In the genomic region with DNA sequence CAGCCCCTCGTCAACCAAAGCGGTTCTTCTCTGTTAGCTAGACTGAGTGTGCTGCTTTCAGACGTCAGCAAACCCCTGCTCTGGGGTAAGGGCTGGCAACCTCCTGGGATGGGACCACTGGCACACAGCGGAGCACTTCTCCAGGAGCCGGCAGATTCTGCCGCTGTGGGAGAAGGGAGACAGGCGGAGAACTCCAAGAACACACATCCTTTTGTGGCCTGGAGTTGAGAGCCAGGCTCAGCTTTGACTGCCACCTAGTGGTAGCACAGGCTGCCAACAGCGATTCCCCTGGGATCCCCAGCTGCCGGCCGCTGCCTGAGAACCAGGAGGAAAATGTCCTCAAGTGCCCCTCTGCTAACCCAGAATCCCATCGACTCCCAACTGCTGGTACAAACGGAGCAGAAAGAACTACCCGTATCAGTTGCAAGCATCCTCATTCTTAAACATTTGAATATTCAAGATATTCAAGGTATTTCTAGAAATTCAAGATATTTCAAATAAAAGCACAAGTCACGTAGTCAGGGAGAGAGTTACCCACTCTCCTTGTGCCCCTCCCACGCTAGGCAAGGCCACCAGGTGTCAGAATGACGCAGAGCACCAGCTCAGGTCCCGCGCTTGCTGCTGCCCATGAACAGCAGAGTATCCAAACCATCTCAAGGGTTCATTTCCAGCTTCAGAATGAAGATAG, we compare ENCODE assay signal across 8 cellular contexts. TPM values are rescaled to one million over a fixed set of nuclear protein-coding genes. Genes with fewer than 3 reads are reported as not detected.
DNase-seq lines count a peak whose midpoint lies in the region; ATAC-seq and TF ChIP-seq lines count a peak whose summit lies in the region.

No MANE protein-coding gene starts in this region.

- H3K36me3 ChIP-seq in colonic mucosa (no peaks in the 10 kb centered on the region), liver (ENCODE audit: control insufficient read depth in 4 of 4, insufficient read depth in 3 of 4, low read depth in 1 of 4, low read length in 3 of 4) (peaks cover 0 to 12% (median 6%) of the 10 kb centered on the region in 4 donors)

- no peaks in the 10 kb centered on the region for H3K27me3 ChIP-seq in colonic mucosa
- no peaks in the 10 kb centered on the region for H3K27me3 ChIP-seq in liver (ENCODE audit: control insufficient read depth in 4 of 4, insufficient read depth in 4 of 4, low read length in 3 of 4)

- TF ChIP-seq CTCF in AG09309 (IDR thresholded peaks at IDR 0.05; ENCODE audit: control insufficient read depth, insufficient read depth, low read depth, low read length, missing control alignments), result peak; percentile 97
- peak; percentile 97 for TF ChIP-seq CTCF in colonic mucosa (IDR thresholded peaks at IDR 0.05)
- TF ChIP-seq CTCF in liver (IDR thresholded peaks at IDR 0.05; ENCODE audit: low read depth, low read length, missing input control), result peak; percentile 94

- intact Hi-C loops in colonic mucosa (cut with DNase I), result loop anchor here (5.0 kb wide), 1 partner anchor 568 kb away; no protein-coding TSS in a partner anchor

- H3K4me1 ChIP-seq in colonic mucosa, result no peaks in the 10 kb centered on the region
- H3K4me1 ChIP-seq in liver (ENCODE audit: control insufficient read depth in 4 of 4, insufficient read depth in 4 of 4, low read length in 3 of 4), result peaks cover 3 to 26% (median 18%) of the 10 kb centered on the region in 4 donors

- H3K27ac ChIP-seq in colonic mucosa (no peak overlapping the region), liver (ENCODE audit: low read depth in 1 of 2, low read length in 2 of 2) (no peak overlapping the region)

- ATAC-seq in HG02588 (IDR thresholded peaks at IDR 0.05; ENCODE audit: unreplicated experiment), result no peak

- H3K9ac ChIP-seq in colonic mucosa (ENCODE audit: low read depth in 2 of 2, low read length in 2 of 2) (peak overlapping the region in 1 of 2 donors; percentile 40), liver (ENCODE audit: low read depth in 1 of 2, low read length in 2 of 2) (no peak overlapping the region)

- H3K9me3 ChIP-seq in colonic mucosa, result no peaks in the 10 kb centered on the region
- H3K9me3 ChIP-seq in liver (ENCODE audit: control insufficient read depth in 4 of 4, low read length in 3 of 4), result no peaks in the 10 kb centered on the region

- WGBS in liver, result 39% methylated on average over 18 of the region's 18 CpGs

- TF ChIP-seq RAD21 in liver (IDR thresholded peaks at IDR 0.05), result peak; percentile 91 to 95

- peak; percentile 42 for DNase-seq in AG09309 (ENCODE audit: low read depth)
- DNase-seq in H4 (ENCODE audit: low spot score), result peak; percentile 78
- peak; percentile 82 for DNase-seq in NCI-H510A treated with DMSO at 0.1 percent for 48 hours (lab: John Stamatoyannopoulos, UW)
- DNase-seq in activated CD4-positive, alpha-beta T cell treated with anti-CD3 and anti-CD28 coated beads for 24 hours (ENCODE audit: low read depth in 2 of 2), result peak; percentile 32 to 40
- DNase-seq in colonic mucosa, result peak; percentile 79
- DNase-seq in stimulated activated CD4-positive, alpha-beta T cell treated with anti-CD3 and anti-CD28 coated beads, TNF-alpha, amount 100 ng/mL, for 1 hour (ENCODE audit: low read depth in 3 of 3, low spot score in 1 of 3), result peak in 2 of 3 donors; percentile 13 to 38

- H3K4me3 ChIP-seq in AG09309 (ENCODE audit: control insufficient read depth, low read depth, low read length) (no peak overlapping the region), colonic mucosa (no peak overlapping the region), liver (ENCODE audit: low read depth in 1 of 3, low read length in 3 of 3) (no peak overlapping the region)

TF ChIP-seq in liver, 16 proteins besides CTCF, POLR2A, EP300 and RAD21:
- TF ChIP-seq YY1 (IDR thresholded peaks at IDR 0.05), result no peak
- peak; percentile 38 to 58 for TF ChIP-seq RXRA (IDR thresholded peaks at IDR 0.05)

RNA-seq across cellular contexts. Expression of gene LTO1, which starts 4.9 kb away (rescaled TPM):
- 3.2 and 8.5 TPM in 2 replicates for total RNA-seq in H4 (2014; rRNA removed; shearing (Covaris generic))
- total RNA-seq in colonic mucosa, result 10 to 100 TPM; 11.3 to 20.0 TPM
- total RNA-seq in liver, result 10 to 100 TPM in 1 of 2 donors, 1 to 10 TPM in 1; 8.3 to 12.3 TPM
- 1 to 10 TPM; 4.9 to 6.4 TPM for polyA plus RNA-seq in liver

RNA-seq across cellular contexts. Expression of gene CCND1, which starts 29.3 kb away (rescaled TPM):
- total RNA-seq in H4 (2014; rRNA removed; shearing (Covaris generic)), result 67.5 and 80.4 TPM in 2 replicates
- 10 to 100 TPM; 59.7 to 94.6 TPM for total RNA-seq in colonic mucosa
- total RNA-seq in liver, result 10 to 100 TPM; 35.5 to 71.1 TPM
- 100 to 1,000 TPM in 1 of 2 donors, 10 to 100 TPM in 1; 28.9 to 100 TPM for polyA plus RNA-seq in liver

RNA-seq across cellular contexts. Expression of gene FGF19, which starts 33.5 kb away (rescaled TPM):
- total RNA-seq in H4 (2014; rRNA removed; shearing (Covaris generic)), result 0.17 TPM in 1 of 2 replicates, not detected in the other
- total RNA-seq in colonic mucosa, result under 1 TPM in 1 of 2 donors, not detected in 1; 0.22 TPM
- not detected for total RNA-seq in liver
- under 1 TPM in 1 of 2 donors, not detected in 1; 0.09 TPM for polyA plus RNA-seq in liver

Comparison
In these comparisons a context has a peak if more than half of its experiments do, and no peak if none do; other contexts are left out.
1. DNase-seq: peak in every context shown above with its lines; median percentile 82 in NCI-H510A treated with DMSO at 0.1 percent for 48 hours; 79 in colonic mucosa; 78 in H4; 42 in AG09309; 36 in activated CD4-positive, alpha-beta T cell treated with anti-CD3 and anti-CD28 coated beads for 24 hours; 26 in stimulated activated CD4-positive, alpha-beta T cell treated with anti-CD3 and anti-CD28 coated beads, TNF-alpha, amount 100 ng/mL, for 1 hour.